ENCODE assay signal across 1 cellular context in the genomic region with DNA sequence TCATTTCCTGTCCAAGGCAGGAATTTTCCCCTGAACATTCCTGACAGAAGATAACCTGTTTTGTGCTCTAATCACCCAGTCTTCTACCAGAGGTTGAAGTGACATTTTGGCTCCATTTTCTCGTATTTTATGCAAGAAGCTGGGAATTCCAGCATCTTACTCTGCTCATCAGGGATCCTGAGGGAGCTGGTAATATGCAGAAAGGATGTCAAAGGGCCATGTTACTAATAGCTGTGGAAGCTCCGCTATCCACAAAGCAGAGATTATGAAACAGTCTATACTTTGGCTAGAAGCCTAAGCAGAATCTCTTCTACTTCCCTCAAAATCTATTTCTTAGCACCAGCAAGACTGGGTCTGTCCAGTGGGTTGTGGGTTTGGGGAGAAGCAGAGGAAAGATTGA.
TF ChIP-seq lines count a peak whose summit lies in the region.

No MANE protein-coding gene starts in this region.

TF ChIP-seq in neural cell, 6 proteins besides CTCF, POLR2A, EP300 and RAD21:
- TF ChIP-seq, protein P1, sequence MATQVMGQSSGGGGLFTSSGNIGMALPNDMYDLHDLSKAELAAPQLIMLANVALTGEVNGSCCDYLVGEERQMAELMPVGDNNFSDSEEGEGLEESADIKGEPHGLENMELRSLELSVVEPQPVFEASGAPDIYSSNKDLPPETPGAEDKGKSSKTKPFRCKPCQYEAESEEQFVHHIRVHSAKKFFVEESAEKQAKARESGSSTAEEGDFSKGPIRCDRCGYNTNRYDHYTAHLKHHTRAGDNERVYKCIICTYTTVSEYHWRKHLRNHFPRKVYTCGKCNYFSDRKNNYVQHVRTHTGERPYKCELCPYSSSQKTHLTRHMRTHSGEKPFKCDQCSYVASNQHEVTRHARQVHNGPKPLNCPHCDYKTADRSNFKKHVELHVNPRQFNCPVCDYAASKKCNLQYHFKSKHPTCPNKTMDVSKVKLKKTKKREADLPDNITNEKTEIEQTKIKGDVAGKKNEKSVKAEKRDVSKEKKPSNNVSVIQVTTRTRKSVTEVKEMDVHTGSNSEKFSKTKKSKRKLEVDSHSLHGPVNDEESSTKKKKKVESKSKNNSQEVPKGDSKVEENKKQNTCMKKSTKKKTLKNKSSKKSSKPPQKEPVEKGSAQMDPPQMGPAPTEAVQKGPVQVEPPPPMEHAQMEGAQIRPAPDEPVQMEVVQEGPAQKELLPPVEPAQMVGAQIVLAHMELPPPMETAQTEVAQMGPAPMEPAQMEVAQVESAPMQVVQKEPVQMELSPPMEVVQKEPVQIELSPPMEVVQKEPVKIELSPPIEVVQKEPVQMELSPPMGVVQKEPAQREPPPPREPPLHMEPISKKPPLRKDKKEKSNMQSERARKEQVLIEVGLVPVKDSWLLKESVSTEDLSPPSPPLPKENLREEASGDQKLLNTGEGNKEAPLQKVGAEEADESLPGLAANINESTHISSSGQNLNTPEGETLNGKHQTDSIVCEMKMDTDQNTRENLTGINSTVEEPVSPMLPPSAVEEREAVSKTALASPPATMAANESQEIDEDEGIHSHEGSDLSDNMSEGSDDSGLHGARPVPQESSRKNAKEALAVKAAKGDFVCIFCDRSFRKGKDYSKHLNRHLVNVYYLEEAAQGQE (IDR thresholded peaks at IDR 0.05; ENCODE audit: borderline replicate concordance): peak; percentile 40
- TF ChIP-seq POLR2AphosphoS5 (IDR thresholded peaks at IDR 0.05) (no peak), EZH2 (IDR thresholded peaks at IDR 0.05; ENCODE audit: borderline replicate concordance, insufficient read depth, low read length, poor library complexity, severe bottlenecking) (no peak)
TF ChIP-seq in neural cell: peak in this region for 1.
